Comparison of ENCODE assay signal across 20 cellular contexts in genomic region chr3:117874028-117874765, GRCh38.
DNase-seq lines count a peak whose midpoint lies in the region; ATAC-seq and TF ChIP-seq lines count a peak whose summit lies in the region.
"Had no signal": no experiment of that assay in that cellular context is flagged by ENCODE, and none has a peak within 500 bp of the region (broad histone marks: within the 10 kb centered on the region; RNA-seq: fewer than 3 reads in every experiment).

No MANE protein-coding gene starts in this region.

- no peak overlapping the region for H3K9ac ChIP-seq in IMR-90 (ENCODE audit: low read depth, low read length)
- H3K9ac ChIP-seq in Karpas-422 (ENCODE audit: low read length), result no peak overlapping the region
- H3K9ac ChIP-seq: KMS-11 had no signal

- H2AFZ ChIP-seq in IMR-90 (replicated peaks; ENCODE audit: low read length, poor library complexity) (no peak overlapping the region), Karpas-422 (ENCODE audit: low read length) (no peak overlapping the region)

- H3K18ac ChIP-seq in IMR-90 (ENCODE audit: low read depth, low read length), result no peak overlapping the region

- no peak for TF ChIP-seq CTCF in IMR-90 (conservative IDR thresholded peaks at IDR 0.05; ENCODE audit: low read depth, low read length)
- TF ChIP-seq CTCF in VCaP (conservative IDR thresholded peaks at IDR 0.05), result no peak

- H4K5ac ChIP-seq in IMR-90 (ENCODE audit: low read depth, low read length), result no peak overlapping the region

- H3K27ac ChIP-seq in IMR-90 (ENCODE audit: insufficient read depth, low read length), result no peak overlapping the region
- H3K27ac ChIP-seq in VCaP, result peak overlapping the region; percentile 80
- peak overlapping the region; percentile 63 for H3K27ac ChIP-seq in mesodermal cell (ENCODE audit: low read depth, low read length, severe bottlenecking)
- H3K27ac ChIP-seq in Karpas-422 (ENCODE audit: low read length), result no peak overlapping the region
- H3K27ac ChIP-seq: gastroesophageal sphincter, KMS-11, Peyer's patch had no signal

- TF ChIP-seq POLR2A in IMR-90 (IDR thresholded peaks at IDR 0.05; ENCODE audit: low read depth, low read length), result no peak

- H3K4me1 ChIP-seq in IMR-90 (ENCODE audit: control insufficient read depth, insufficient read depth, low read length) (peaks cover 2% of the 10 kb centered on the region), mesodermal cell (ENCODE audit: control insufficient read depth, insufficient read depth, low read length, poor library complexity, severe bottlenecking) (peaks cover 18% of the 10 kb centered on the region), Karpas-422 (ENCODE audit: low read length) (no peaks in the 10 kb centered on the region)
- H3K4me1 ChIP-seq: gastroesophageal sphincter, Peyer's patch had no signal

- no peak overlapping the region for H3K23ac ChIP-seq in IMR-90 (ENCODE audit: low read depth, low read length)

- CTCF ChIA-PET in IMR-90 (lab: Yijun Ruan, JAX), result no interaction called here

- H3K4ac ChIP-seq in IMR-90 (ENCODE audit: low read depth, low read length), result no peak overlapping the region

- H3K9me3 Mint-ChIP-seq in natural killer cell treated with Interleukin-12 subunit alpha and Interleukin-12 subunit beta and Interleukin-15 and Interleukin-18, amount 100 ng/mL, for 72 hours, result peaks cover 16% of the 10 kb centered on the region

- H4K20me1 ChIP-seq in IMR-90 (ENCODE audit: insufficient read depth, low read length) (no peaks in the 10 kb centered on the region), Karpas-422 (ENCODE audit: insufficient read depth, low read depth, low read length) (no peaks in the 10 kb centered on the region)

- H3K27me3 Mint-ChIP-seq in natural killer cell treated with Interleukin-12 subunit alpha and Interleukin-12 subunit beta and Interleukin-15 and Interleukin-18, amount 100 ng/mL, for 72 hours, result no peaks in the 10 kb centered on the region
- H3K27me3 Mint-ChIP-seq: activated CD4-positive, alpha-beta T cell treated with anti-CD3 and anti-CD28 coated beads for 36 hours; stimulated activated naive CD8-positive, alpha-beta T cell treated with anti-CD3 and anti-CD28 coated beads, Interleukin-15, amount 100 ng/mL, for 72 hours had no signal

- H3K4me1 Mint-ChIP-seq in natural killer cell treated with Interleukin-12 subunit alpha and Interleukin-12 subunit beta and Interleukin-15 and Interleukin-18, amount 100 ng/mL, for 72 hours (ENCODE audit: low read depth in 2 of 2), result no peaks in the 10 kb centered on the region
- H3K4me1 Mint-ChIP-seq: activated CD4-positive, alpha-beta T cell treated with anti-CD3 and anti-CD28 coated beads for 36 hours; stimulated activated naive CD8-positive, alpha-beta T cell treated with anti-CD3 and anti-CD28 coated beads, Interleukin-15, amount 100 ng/mL, for 72 hours had no signal

- H3K9me3 ChIP-seq in IMR-90 (ENCODE audit: control insufficient read depth, insufficient read depth, low read length) (no peaks in the 10 kb centered on the region), mesodermal cell (ENCODE audit: control insufficient read depth, low read length) (no peaks in the 10 kb centered on the region), Karpas-422 (ENCODE audit: low read length) (no peaks in the 10 kb centered on the region)
- H3K9me3 ChIP-seq: gastroesophageal sphincter, Peyer's patch had no signal

- no peak overlapping the region for H4K8ac ChIP-seq in IMR-90 (ENCODE audit: low read depth in 2 of 2, low read length in 2 of 2)

- H2BK20ac ChIP-seq in IMR-90 (ENCODE audit: low read depth, low read length), result no peak overlapping the region

- no peak for TF ChIP-seq RAD21 in IMR-90 (IDR thresholded peaks at IDR 0.05; ENCODE audit: low read length)

- H2AK9ac ChIP-seq in IMR-90 (replicated peaks; ENCODE audit: low read depth, low read length, poor library complexity), result no peak overlapping the region

- H3K56ac ChIP-seq in IMR-90 (ENCODE audit: extremely low read depth, insufficient read depth, low read length), result no peak overlapping the region

- H4K91ac ChIP-seq in IMR-90 (ENCODE audit: insufficient read depth, low read depth, low read length), result no peak overlapping the region

- H3K27me3 ChIP-seq in IMR-90 (ENCODE audit: control insufficient read depth, insufficient read depth, low read length), result no peaks in the 10 kb centered on the region
- H3K27me3 ChIP-seq in Karpas-422 (ENCODE audit: low read length), result peaks cover 2% of the 10 kb centered on the region; the same call in 1 of the 2 replicates
- H3K27me3 ChIP-seq: gastroesophageal sphincter, Peyer's patch had no signal

- H3K9me2 ChIP-seq in Karpas-422 (replicated peaks; ENCODE audit: insufficient read depth, low read length), result no peaks in the 10 kb centered on the region

- dilution Hi-C loops in IMR-90 (cut with HindIII; ENCODE audit: low sequenced_read_pairs, unreplicated experiment), result no loop called here

- no peaks in the 10 kb centered on the region for H3K36me3 Mint-ChIP-seq in natural killer cell treated with Interleukin-12 subunit alpha and Interleukin-12 subunit beta and Interleukin-15 and Interleukin-18, amount 100 ng/mL, for 72 hours

- no peak for ATAC-seq in IMR-90 (ENCODE audit: low read depth)
- no peak for ATAC-seq in natural killer cell treated with Interleukin-12 subunit alpha and Interleukin-12 subunit beta and Interleukin-15 and Interleukin-18, amount 100 ng/mL, for 72 hours
- ATAC-seq in HG03159 (IDR thresholded peaks at IDR 0.05; ENCODE audit: unreplicated experiment), result no peak
- ATAC-seq: activated CD4-positive, alpha-beta T cell treated with anti-CD3 and anti-CD28 coated beads for 36 hours; gastroesophageal sphincter; stimulated activated naive CD8-positive, alpha-beta T cell treated with anti-CD3 and anti-CD28 coated beads, Interleukin-15, amount 100 ng/mL, for 72 hours had no signal

- H3K4me3 ChIP-seq in IMR-90 (ENCODE audit: insufficient read depth, low read depth, low read length), result no peak overlapping the region
- H3K4me3 ChIP-seq in mesodermal cell (ENCODE audit: extremely low read depth, insufficient read depth, low read length, poor library complexity, severe bottlenecking), result no peak overlapping the region
- no peak overlapping the region for H3K4me3 ChIP-seq in Karpas-422 (ENCODE audit: low read length)
- H3K4me3 ChIP-seq: gastroesophageal sphincter, Peyer's patch had no signal

- H3K36me3 ChIP-seq in IMR-90 (ENCODE audit: control insufficient read depth, insufficient read depth, low read length) (no peaks in the 10 kb centered on the region), mesodermal cell (ENCODE audit: control insufficient read depth, insufficient read depth, low read length) (no peaks in the 10 kb centered on the region), Karpas-422 (ENCODE audit: insufficient read depth, low read length) (no peaks in the 10 kb centered on the region)
- H3K36me3 ChIP-seq: gastroesophageal sphincter, Peyer's patch had no signal

- intact Hi-C loops in IMR-90 (cut with micrococcal nuclease), result no loop called here

- H2BK5ac ChIP-seq in IMR-90 (ENCODE audit: low read depth, low read length, poor library complexity, severe bottlenecking), result no peak overlapping the region

- POLR2A ChIA-PET in IMR-90 (lab: Charles Lee; ENCODE audit: unreplicated experiment), result no interaction called here

- no peak overlapping the region for H3K4me2 ChIP-seq in IMR-90 (ENCODE audit: low read depth, low read length)
- no peak overlapping the region for H3K4me2 ChIP-seq in Karpas-422 (ENCODE audit: low read depth, low read length, poor library complexity, severe bottlenecking)
- H3K4me2 ChIP-seq: KMS-11 had no signal

- H3K14ac ChIP-seq in IMR-90 (replicated peaks; ENCODE audit: low read depth, low read length), result no peak overlapping the region

- H2BK15ac ChIP-seq in IMR-90 (ENCODE audit: low read depth, low read length), result 0 out of 3 replicates have a peak overlapping the region, but pooled peaks have one; percentile 35

- H3K79me1 ChIP-seq in IMR-90 (ENCODE audit: low read depth in 1 of 2, low read length in 2 of 2), result peaks cover 0 to 5% of the 10 kb centered on the region in 2 experiments; a peak in 1 of 4 replicates

- no TSS peak for BruUV-seq in IMR-90 (replicated peaks; lab: Mats Ljungman, UMichigan)

- H3K27ac Mint-ChIP-seq in natural killer cell treated with Interleukin-12 subunit alpha and Interleukin-12 subunit beta and Interleukin-15 and Interleukin-18, amount 100 ng/mL, for 72 hours, result no peak overlapping the region
- H3K27ac Mint-ChIP-seq: activated CD4-positive, alpha-beta T cell treated with anti-CD3 and anti-CD28 coated beads for 36 hours had no signal

- in situ Hi-C loops in IMR-90 (cut with MboI; ENCODE audit: low sequenced_read_pairs), result no loop called here

- DNase-seq in COLO829 (ENCODE audit: low spot score) (peak; percentile 81), IMR-90 (peak; percentile 16), Karpas-422 (no peak), RKO (ENCODE audit: low spot score) (no peak)
- DNase-seq in natural killer cell treated with Interleukin-12 subunit alpha and Interleukin-12 subunit beta and Interleukin-15 and Interleukin-18, amount 100 ng/mL, for 72 hours (ENCODE audit: low spot score), result no peak
- DNase-seq: activated CD4-positive, alpha-beta T cell treated with anti-CD3 and anti-CD28 coated beads for 36 hours; activated CD8-positive, alpha-beta memory T cell treated with anti-CD3 and anti-CD28 coated beads, Interleukin-2, amount 50 U/mL, for 4 hours; activated effector memory CD4-positive, alpha-beta T cell treated with anti-CD3 and anti-CD28 coated beads, Interleukin-2, amount 50 U/mL, for 16 hours; AML-193; central memory CD4-positive, alpha-beta T cell; NCI-H2171 treated with DMSO at 0.1 percent for 48 hours; Peyer's patch; stimulated activated CD4-positive, alpha-beta T cell treated with anti-CD3 and anti-CD28 coated beads, Interleukin-2, amount 100 ng/mL, for 48 hours; stimulated activated naive CD8-positive, alpha-beta T cell treated with anti-CD3 and anti-CD28 coated beads, Interleukin-15, amount 100 ng/mL, for 72 hours; trophoblast cell had no signal

- H2AK5ac ChIP-seq in IMR-90 (ENCODE audit: low read depth, low read length), result no peak overlapping the region

- no peaks in the 10 kb centered on the region for H3K79me2 ChIP-seq in Karpas-422 (ENCODE audit: low read length)

- H3K4me3 Mint-ChIP-seq in natural killer cell treated with Interleukin-12 subunit alpha and Interleukin-12 subunit beta and Interleukin-15 and Interleukin-18, amount 100 ng/mL, for 72 hours, result no peak overlapping the region
- H3K4me3 Mint-ChIP-seq: activated CD4-positive, alpha-beta T cell treated with anti-CD3 and anti-CD28 coated beads for 36 hours; stimulated activated naive CD8-positive, alpha-beta T cell treated with anti-CD3 and anti-CD28 coated beads, Interleukin-15, amount 100 ng/mL, for 72 hours had no signal

- no peak overlapping the region for H2BK120ac ChIP-seq in IMR-90 (ENCODE audit: low read depth, low read length)

- H3K9me1 ChIP-seq in IMR-90 (ENCODE audit: insufficient read depth, low read length), result no peaks in the 10 kb centered on the region

- WGBS in IMR-90 (ENCODE audit: extremely low coverage in 2 of 2, insufficient read length in 1 of 2), 2 experiments, result 56% methylated on average over 2 of the region's 5 CpGs; no CpG with 5 or more reads in 1 of the 2 experiments
- WGBS in mesodermal cell (ENCODE audit: insufficient coverage in 2 of 2), 2 experiments, result 80 to 97% methylated on average over 3 to 5 of the region's 5 CpGs

TF ChIP-seq in IMR-90, 13 proteins besides CTCF, POLR2A, EP300 and RAD21 (continues in another document):
- TF ChIP-seq MAZ (IDR thresholded peaks at IDR 0.05; ENCODE audit: borderline replicate concordance, low read depth, low read length), result no peak
- TF ChIP-seq SMC3 (IDR thresholded peaks at IDR 0.05; ENCODE audit: low read depth, low read length), result no peak

Comparison
In these comparisons a context has a peak if more than half of its experiments do, and no peak if none do; other contexts are left out.
1. DNase-seq: peak in COLO829 (single experiment) and IMR-90 (single experiment); none in Karpas-422 (single experiment), RKO (single experiment) and natural killer cell treated with Interleukin-12 subunit alpha and Interleukin-12 subunit beta and Interleukin-15 and Interleukin-18, amount 100 ng/mL, for 72 hours (single experiment).
2. H3K27ac ChIP-seq: peak in VCaP (single experiment) and mesodermal cell (single experiment); none in IMR-90 (single experiment) and Karpas-422 (single experiment).